Comparison of ENCODE assay signal across 1 cellular context in genomic region chr11:65415499-65416340, GRCh38.
TF ChIP-seq lines count a peak whose summit lies in the region.

No MANE protein-coding gene starts in this region.

TF ChIP-seq in HepG2, 621 proteins besides CTCF, POLR2A, EP300 and RAD21 (continued from another document):
- TF ChIP-seq SP140L (CRISPR knock-in tag; IDR thresholded peaks at IDR 0.05; ENCODE audit: borderline replicate concordance) (no peak), PRDM10 (CRISPR knock-in tag; IDR thresholded peaks at IDR 0.05; ENCODE audit: low read depth) (no peak), ARNTL (CRISPR knock-in tag; IDR thresholded peaks at IDR 0.05) (peak; percentile 34; the same call in 1 of the 2 replicates), ESRRA (CRISPR knock-in tag; IDR thresholded peaks at IDR 0.05; ENCODE audit: low read depth) (0 out of 2 replicates have a peak, but pooled peaks have one; percentile 46), GATAD2A (CRISPR knock-in tag; IDR thresholded peaks at IDR 0.05) (0 out of 2 replicates have a peak, but pooled peaks have one; percentile 6), MEIS2 (CRISPR knock-in tag; IDR thresholded peaks at IDR 0.05) (no peak)
TF ChIP-seq in HepG2: peak in this region for 50.
